ENCODE assay signal across 1 cellular context in the genomic region with DNA sequence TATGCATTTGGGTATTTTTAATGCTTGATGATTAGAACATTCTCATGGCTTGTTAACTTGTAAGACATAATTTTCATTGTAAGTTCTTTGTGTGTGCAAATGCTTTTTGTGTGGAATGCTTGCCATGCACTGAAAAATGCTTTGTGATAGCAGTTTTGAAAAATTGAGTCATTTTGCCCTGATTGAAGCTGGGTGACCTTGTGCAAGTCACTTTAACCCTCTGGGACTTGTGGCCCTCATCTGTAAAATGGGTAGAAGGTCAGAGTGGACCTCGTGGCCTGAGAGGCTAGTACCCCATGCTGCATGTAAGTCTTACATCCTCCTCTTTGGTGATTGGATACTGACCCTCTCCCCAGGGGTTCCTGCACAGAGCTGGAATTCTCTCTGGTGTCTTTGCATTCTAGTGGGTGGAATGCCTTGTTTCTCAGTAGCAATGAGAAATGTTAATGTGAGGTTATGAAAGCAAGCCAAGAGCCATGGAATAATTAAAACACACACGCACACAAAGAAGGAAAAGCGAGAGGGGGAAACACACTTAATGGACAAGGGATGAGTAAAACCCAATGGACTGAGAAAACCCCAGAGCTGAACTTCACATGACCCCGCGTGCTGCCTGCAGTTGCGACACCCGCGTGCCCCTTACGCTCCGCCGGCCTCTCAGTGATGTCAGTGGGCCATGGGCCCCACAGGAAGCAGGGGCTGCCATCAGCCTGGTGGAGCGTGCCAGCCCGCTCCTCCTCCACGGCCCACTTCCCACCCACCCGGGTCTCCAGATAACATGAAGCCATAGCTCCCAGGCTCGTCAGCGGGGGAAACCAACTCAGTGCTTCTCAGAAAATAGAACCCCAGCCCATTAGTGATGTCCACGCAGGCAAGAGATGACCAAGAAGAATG.
A peak's percentile ranks its signal among the peaks of the same experiment; 100 is the strongest.
TF ChIP-seq lines count a peak whose summit lies in the region.

No MANE protein-coding gene starts in this region.

TF ChIP-seq in GM12878, 131 proteins besides CTCF, POLR2A, EP300 and RAD21 (continued from another document):
- TF ChIP-seq, protein P1, sequence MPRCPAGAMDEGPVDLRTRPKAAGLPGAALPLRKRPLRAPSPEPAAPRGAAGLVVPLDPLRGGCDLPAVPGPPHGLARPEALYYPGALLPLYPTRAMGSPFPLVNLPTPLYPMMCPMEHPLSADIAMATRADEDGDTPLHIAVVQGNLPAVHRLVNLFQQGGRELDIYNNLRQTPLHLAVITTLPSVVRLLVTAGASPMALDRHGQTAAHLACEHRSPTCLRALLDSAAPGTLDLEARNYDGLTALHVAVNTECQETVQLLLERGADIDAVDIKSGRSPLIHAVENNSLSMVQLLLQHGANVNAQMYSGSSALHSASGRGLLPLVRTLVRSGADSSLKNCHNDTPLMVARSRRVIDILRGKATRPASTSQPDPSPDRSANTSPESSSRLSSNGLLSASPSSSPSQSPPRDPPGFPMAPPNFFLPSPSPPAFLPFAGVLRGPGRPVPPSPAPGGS (IDR thresholded peaks at IDR 0.05; ENCODE audit: borderline replicate concordance, insufficient read depth, low read depth, low read length, poor library complexity, severe bottlenecking): peak; percentile 92
- peak; percentile 76 for TF ChIP-seq RELA (IDR thresholded peaks at IDR 0.05; ENCODE audit: borderline replicate concordance, partially characterized antibody)
- TF ChIP-seq CHD4 (IDR thresholded peaks at IDR 0.05): no peak
- TF ChIP-seq CBX5 (IDR thresholded peaks at IDR 0.05; ENCODE audit: low read depth): no peak
- no peak for TF ChIP-seq KAT2A (conservative IDR thresholded peaks at IDR 0.05; ENCODE audit: control insufficient read depth, low read depth, low read length)
- TF ChIP-seq, protein P2, sequence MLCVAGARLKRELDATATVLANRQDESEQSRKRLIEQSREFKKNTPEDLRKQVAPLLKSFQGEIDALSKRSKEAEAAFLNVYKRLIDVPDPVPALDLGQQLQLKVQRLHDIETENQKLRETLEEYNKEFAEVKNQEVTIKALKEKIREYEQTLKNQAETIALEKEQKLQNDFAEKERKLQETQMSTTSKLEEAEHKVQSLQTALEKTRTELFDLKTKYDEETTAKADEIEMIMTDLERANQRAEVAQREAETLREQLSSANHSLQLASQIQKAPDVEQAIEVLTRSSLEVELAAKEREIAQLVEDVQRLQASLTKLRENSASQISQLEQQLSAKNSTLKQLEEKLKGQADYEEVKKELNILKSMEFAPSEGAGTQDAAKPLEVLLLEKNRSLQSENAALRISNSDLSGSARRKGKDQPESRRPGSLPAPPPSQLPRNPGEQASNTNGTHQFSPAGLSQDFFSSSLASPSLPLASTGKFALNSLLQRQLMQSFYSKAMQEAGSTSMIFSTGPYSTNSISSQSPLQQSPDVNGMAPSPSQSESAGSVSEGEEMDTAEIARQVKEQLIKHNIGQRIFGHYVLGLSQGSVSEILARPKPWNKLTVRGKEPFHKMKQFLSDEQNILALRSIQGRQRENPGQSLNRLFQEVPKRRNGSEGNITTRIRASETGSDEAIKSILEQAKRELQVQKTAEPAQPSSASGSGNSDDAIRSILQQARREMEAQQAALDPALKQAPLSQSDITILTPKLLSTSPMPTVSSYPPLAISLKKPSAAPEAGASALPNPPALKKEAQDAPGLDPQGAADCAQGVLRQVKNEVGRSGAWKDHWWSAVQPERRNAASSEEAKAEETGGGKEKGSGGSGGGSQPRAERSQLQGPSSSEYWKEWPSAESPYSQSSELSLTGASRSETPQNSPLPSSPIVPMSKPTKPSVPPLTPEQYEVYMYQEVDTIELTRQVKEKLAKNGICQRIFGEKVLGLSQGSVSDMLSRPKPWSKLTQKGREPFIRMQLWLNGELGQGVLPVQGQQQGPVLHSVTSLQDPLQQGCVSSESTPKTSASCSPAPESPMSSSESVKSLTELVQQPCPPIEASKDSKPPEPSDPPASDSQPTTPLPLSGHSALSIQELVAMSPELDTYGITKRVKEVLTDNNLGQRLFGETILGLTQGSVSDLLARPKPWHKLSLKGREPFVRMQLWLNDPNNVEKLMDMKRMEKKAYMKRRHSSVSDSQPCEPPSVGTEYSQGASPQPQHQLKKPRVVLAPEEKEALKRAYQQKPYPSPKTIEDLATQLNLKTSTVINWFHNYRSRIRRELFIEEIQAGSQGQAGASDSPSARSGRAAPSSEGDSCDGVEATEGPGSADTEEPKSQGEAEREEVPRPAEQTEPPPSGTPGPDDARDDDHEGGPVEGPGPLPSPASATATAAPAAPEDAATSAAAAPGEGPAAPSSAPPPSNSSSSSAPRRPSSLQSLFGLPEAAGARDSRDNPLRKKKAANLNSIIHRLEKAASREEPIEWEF (IDR thresholded peaks at IDR 0.05; ENCODE audit: insufficient replicate concordance, low read depth, low read length): no peak
- TF ChIP-seq GATAD2B (conservative IDR thresholded peaks at IDR 0.05; ENCODE audit: low read depth): no peak; the same call in 1 of the 2 replicates
- TF ChIP-seq SREBF2 (IDR thresholded peaks at IDR 0.05; ENCODE audit: low read length): no peak
- peak; percentile 88 for TF ChIP-seq SMARCA5 (IDR thresholded peaks at IDR 0.05)
